In genomic region chr22:42171417-42171816, GRCh38 we compare ENCODE assay signal across 15 cellular contexts. TPM values are rescaled to one million over a fixed set of nuclear protein-coding genes. Genes with fewer than 3 reads are reported as not detected.
DNase-seq lines count a peak whose midpoint lies in the region; ATAC-seq and TF ChIP-seq lines count a peak whose summit lies in the region.
"Had no signal": no experiment of that assay in that cellular context is flagged by ENCODE, and none has a peak within 500 bp of the region (broad histone marks: within the 10 kb centered on the region; RNA-seq: fewer than 3 reads in every experiment).

No MANE protein-coding gene starts in this region.

- H3K9me3 ChIP-seq in breast epithelium (no peaks in the 10 kb centered on the region), hepatocyte (ENCODE audit: low read depth) (no peaks in the 10 kb centered on the region)

- no peaks in the 10 kb centered on the region for H3K27me3 ChIP-seq in breast epithelium
- no peaks in the 10 kb centered on the region for H3K27me3 ChIP-seq in hepatocyte
- H3K27me3 ChIP-seq: brain microvascular endothelial cell had no signal

- no peaks in the 10 kb centered on the region for H3K36me3 ChIP-seq in breast epithelium
- H3K36me3 ChIP-seq in hepatocyte (replicated peaks; ENCODE audit: insufficient read depth, low read depth), result no peaks in the 10 kb centered on the region

- intact Hi-C loops in MCF 10A (cut with micrococcal nuclease) (no loop called here), breast epithelium (cut with DNase I; ENCODE audit: low total_unique reads) (no loop called here)

- H3K79me2 ChIP-seq in hepatocyte, result peaks cover 40% of the 10 kb centered on the region

- WGBS in hepatocyte (ENCODE audit: low lambda C conversion rate, missing lambda C conversion rate), result 66% methylated on average over 5 of the region's 5 CpGs

- H3K9me2 ChIP-seq in hepatocyte (replicated peaks; ENCODE audit: insufficient read depth), result no peaks in the 10 kb centered on the region

- H3K4me1 ChIP-seq in breast epithelium, result peaks cover 0 to 8% of the 10 kb centered on the region in 2 donors
- H3K4me1 ChIP-seq in hepatocyte (ENCODE audit: insufficient read depth), result peaks cover 27% of the 10 kb centered on the region

- POLR2A ChIA-PET in MCF 10A (lab: Yijun Ruan, JAX), result interaction anchor here (0.5 kb wide), 1 partner anchor 22 kb away, joined by 3 read pairs; no protein-coding TSS in a partner anchor

- H3K4me3 ChIP-seq in breast epithelium (no peak overlapping the region), hepatocyte (no peak overlapping the region)

- BruUV-seq in MCF 10A (replicated peaks; lab: Mats Ljungman, UMichigan), result no TSS peak

- H3K36me3 Mint-ChIP-seq in MCF 10A (ENCODE audit: insufficient read depth, unreplicated experiment), result peaks cover 30% of the 10 kb centered on the region

- H3K27ac Mint-ChIP-seq in MCF 10A (ENCODE audit: low read depth, unreplicated experiment), result peak overlapping the region; percentile 55
- H3K27ac Mint-ChIP-seq: activated naive CD8-positive, alpha-beta T cell treated with anti-CD3 and anti-CD28 coated beads, Interleukin-2, amount 10 ng/mL, durations not matched to agents 7 days and 5 days had no signal

- H3K4me2 ChIP-seq in hepatocyte, result peak overlapping the region; percentile 18

- no peak overlapping the region for H2AFZ ChIP-seq in hepatocyte

- H3K4me1 Mint-ChIP-seq in MCF 10A (ENCODE audit: insufficient read depth, unreplicated experiment), result peaks cover 6% of the 10 kb centered on the region

- TF ChIP-seq CTCF in MCF 10A (IDR thresholded peaks at IDR 0.05; ENCODE audit: unreplicated experiment), result no peak
- TF ChIP-seq CTCF in breast epithelium (IDR thresholded peaks at IDR 0.05), result no peak
- TF ChIP-seq CTCF in hepatocyte (IDR thresholded peaks at IDR 0.05; ENCODE audit: poor library complexity), result no peak

- no peak overlapping the region for H3K4me3 Mint-ChIP-seq in MCF 10A (ENCODE audit: unreplicated experiment)
- H3K4me3 Mint-ChIP-seq: activated naive CD8-positive, alpha-beta T cell treated with anti-CD3 and anti-CD28 coated beads, Interleukin-2, amount 10 ng/mL, durations not matched to agents 7 days and 5 days had no signal

- H3K27ac ChIP-seq in breast epithelium (peak overlapping the region in 1 of 2 donors; percentile 32), hepatocyte (peak overlapping the region; percentile 86)
- H3K27ac ChIP-seq: brain microvascular endothelial cell had no signal

- TF ChIP-seq POLR2A in breast epithelium (IDR thresholded peaks at IDR 0.05), result no peak

- H4K20me1 ChIP-seq in hepatocyte (ENCODE audit: insufficient read depth, poor library complexity, severe bottlenecking), result peaks cover 8% of the 10 kb centered on the region

- no peak for ATAC-seq in GM21528 (IDR thresholded peaks at IDR 0.05; ENCODE audit: low FRiP score, unreplicated experiment)

- H3K9me3 Mint-ChIP-seq in MCF 10A (ENCODE audit: unreplicated experiment), result no peaks in the 10 kb centered on the region
- H3K9me3 Mint-ChIP-seq: activated naive CD8-positive, alpha-beta T cell treated with anti-CD3 and anti-CD28 coated beads, Interleukin-2, amount 10 ng/mL, durations not matched to agents 7 days and 5 days had no signal

- no peaks in the 10 kb centered on the region for H3K27me3 Mint-ChIP-seq in MCF 10A (ENCODE audit: insufficient read depth, unreplicated experiment)
- H3K27me3 Mint-ChIP-seq: activated naive CD8-positive, alpha-beta T cell treated with anti-CD3 and anti-CD28 coated beads, Interleukin-2, amount 10 ng/mL, durations not matched to agents 7 days and 5 days had no signal

- DNase-seq in MCF 10A (ENCODE audit: unreplicated experiment) (no peak), breast epithelium (ENCODE audit: low spot score in 2 of 2) (no peak), NCI-H524 treated with DMSO at 0.1 percent for 48 hours (lab: John Stamatoyannopoulos, UW) (peak; percentile 17), hepatocyte (ENCODE audit: low spot score) (no peak), NCI-H2227 (lab: John Stamatoyannopoulos, UW; ENCODE audit: unreplicated experiment) (no peak), DMS114 treated with DMSO at 0.1 percent for 48 hours (lab: John Stamatoyannopoulos, UW; ENCODE audit: unreplicated experiment) (no peak)
- DNase-seq: activated CD4-positive, alpha-beta T cell treated with anti-CD3 and anti-CD28 coated beads, Interleukin-2, amount 50 U/mL, for 48 hours; activated naive CD8-positive, alpha-beta T cell treated with anti-CD3 and anti-CD28 coated beads, Interleukin-2, amount 10 ng/mL, durations not matched to agents 7 days and 5 days; activated T-cell treated with anti-CD3 and anti-CD28 coated beads, Interleukin-2, amount 50 U/mL, for 1 hour; brain microvascular endothelial cell; NCI-H748 treated with DMSO at 0.1 percent for 48 hours; OCI-M1; stimulated activated CD4-positive, alpha-beta T cell treated with anti-CD3 and anti-CD28 coated beads, Interleukin-2, amount 100 ng/mL, for 48 hours had no signal

- CTCF ChIA-PET in MCF 10A (lab: Yijun Ruan, JAX), result interaction anchor here (1.5 to 3.7 kb wide), 2 partner anchors 92 to 266 kb away, joined by 3 to 36 read pairs; no protein-coding TSS in a partner anchor

RNA-seq across cellular contexts. Expression of gene CYP2D6, which starts 40.8 kb away (rescaled TPM):
- total RNA-seq in MCF 10A (2022), result 2.0 and 3.5 TPM in 2 replicates
- total RNA-seq in breast epithelium, result 1 to 10 TPM in 1 of 3 donors, under 1 TPM in 2; 0.16 to 2.0 (median 0.73) TPM
- total RNA-seq in hepatocyte, result 2.2 and 3.8 TPM in 2 replicates
- polyA plus RNA-seq in hepatocyte, result 5.0 and 6.1 TPM in 2 replicates
- total RNA-seq: skeletal muscle tissue had no signal
